12 cellular contexts compared by ENCODE assay signal in genomic region chrX:53086464-53086863, GRCh38. TPM values are rescaled to one million over a fixed set of nuclear protein-coding genes. Genes with fewer than 3 reads are reported as not detected.
DNase-seq lines count a peak whose midpoint lies in the region; ATAC-seq, FAIRE-seq and TF ChIP-seq lines count a peak whose summit lies in the region.
"Had no signal": no experiment of that assay in that cellular context is flagged by ENCODE, and none has a peak within 500 bp of the region (broad histone marks: within the 10 kb centered on the region; RNA-seq: fewer than 3 reads in every experiment).

No MANE protein-coding gene starts in this region.

- FAIRE-seq in HepG2 (lab: Jason Lieb, UNC): no peak

- 33% methylated on average over 6 of the region's 6 CpGs for WGBS in right lobe of liver (ENCODE audit: insufficient coverage, low coverage, low lambda C conversion rate, missing lambda C conversion rate)
- WGBS in HepG2 (ENCODE audit: low lambda C conversion rate): 41% methylated on average over 5 of the region's 6 CpGs

- in situ Hi-C loops in HepG2 (cut with HindIII; ENCODE audit: extremely low pct_ligation_motif_present, low pct_unique_long_range_greater_than_20kb): no loop called here

- ATAC-seq in right lobe of liver (peak in 2 of 4 donors; percentile 17 to 31), HepG2 (no peak), GM19463 (IDR thresholded peaks at IDR 0.05; ENCODE audit: unreplicated experiment) (no peak)

- no peak overlapping the region for H3K4me2 ChIP-seq in HepG2 (ENCODE audit: low read depth, low read length)

- CTCF ChIA-PET in HepG2 (lab: Yijun Ruan, JAX; ENCODE audit: low intra/inter-chr PET ratio, low total read pairs): no interaction called here

- no TSS peak for BruUV-seq in HepG2 (replicated peaks; lab: Mats Ljungman, UMichigan)

- H4K20me1 ChIP-seq in HepG2 (ENCODE audit: insufficient read depth, low read length): no peaks in the 10 kb centered on the region

- TF ChIP-seq POLR2A in right lobe of liver (IDR thresholded peaks at IDR 0.05): no peak
- TF ChIP-seq POLR2A in HepG2 (IDR thresholded peaks at IDR 0.05; ENCODE audit: insufficient read depth in 1 of 2, low read depth in 2 of 2, low read length in 2 of 2): no peak

- H3K9me3 ChIP-seq in right lobe of liver (no peaks in the 10 kb centered on the region), HepG2 (ENCODE audit: low read length) (no peaks in the 10 kb centered on the region)

- peaks cover 7% of the 10 kb centered on the region for H3K79me2 ChIP-seq in HepG2 (ENCODE audit: insufficient read depth, low read length)

- intact Hi-C loops in right lobe of liver (cut with DNase I) (no loop called here), HepG2 (cut with micrococcal nuclease; ENCODE audit: unreplicated experiment) (no loop called here)

- POLR2A ChIA-PET in HepG2 (lab: Yijun Ruan, JAX): no interaction called here

- H2AFZ ChIP-seq in HepG2 (ENCODE audit: low read length): no peak overlapping the region

- no peaks in the 10 kb centered on the region for H3K27me3 ChIP-seq in right lobe of liver
- H3K27me3 ChIP-seq in HepG2 (ENCODE audit: control insufficient read depth in 1 of 2, insufficient read depth in 2 of 2, low read length in 2 of 2): no peaks in the 10 kb centered on the region

- H3K27ac ChIP-seq in right lobe of liver: no peak overlapping the region
- no peak overlapping the region for H3K27ac ChIP-seq in HepG2 (ENCODE audit: extremely low read length, insufficient read depth, low read length)
- peak overlapping the region; percentile 69 for H3K27ac ChIP-seq in cingulate gyrus (ENCODE audit: low read depth, low read length)

- DNase-seq in right lobe of liver (peak in 2 of 3 donors; percentile 49 to 75), HepG2 (ENCODE audit: low spot score) (no peak), midbrain (lab: John Stamatoyannopoulos, UW) (peak; percentile 36), ureter (ENCODE audit: low spot score) (peak; percentile 67), NCI-H2227 treated with DMSO at 0.1 percent for 48 hours (lab: John Stamatoyannopoulos, UW) (no peak)
- DNase-seq in effector CD4-positive, alpha-beta T cell: no peak
- DNase-seq: activated gamma-delta T cell treated with Interleukin-2 at 50 U/mL for 16 hours, dermis blood vessel endothelial cell, glutamatergic neuron, NCI-H345 had no signal

- peaks cover 0 to 3% (median 0%) of the 10 kb centered on the region in 4 donors for H3K4me1 ChIP-seq in right lobe of liver
- H3K4me1 ChIP-seq in HepG2 (ENCODE audit: insufficient read depth, low read length): peaks cover 13% of the 10 kb centered on the region; the same call in 1 of the 2 replicates

- H3K9ac ChIP-seq in HepG2 (ENCODE audit: insufficient read depth, low read depth, low read length): no peak overlapping the region

- no peak for TF ChIP-seq RAD21 in HepG2 (CRISPR knock-in tag; IDR thresholded peaks at IDR 0.05)

- TF ChIP-seq CTCF in right lobe of liver (IDR thresholded peaks at IDR 0.05) (no peak), HepG2 (CRISPR knock-in tag; IDR thresholded peaks at IDR 0.05) (no peak)

- TF ChIP-seq EP300 in HepG2 (IDR thresholded peaks at IDR 0.05; ENCODE audit: low read depth in 2 of 2, low read length in 2 of 2) (no peak), HepG2 (CRISPR knock-in tag; IDR thresholded peaks at IDR 0.05; ENCODE audit: borderline replicate concordance) (no peak)

- no peak overlapping the region for H3K4me3 ChIP-seq in right lobe of liver
- H3K4me3 ChIP-seq in HepG2 (replicated peaks in 1 of 3; ENCODE audit: insufficient read depth in 1 of 3, low read depth in 2 of 3, low read length in 3 of 3): no peak overlapping the region

- H3K36me3 ChIP-seq in right lobe of liver (no peaks in the 10 kb centered on the region), HepG2 (replicated peaks in 1 of 2; ENCODE audit: control insufficient read depth in 1 of 2, insufficient read depth in 2 of 2, low read length in 2 of 2) (peaks cover 4 to 5% of the 10 kb centered on the region in 2 experiments; a peak in 2 of 5 replicates)

RNA-seq across cellular contexts. Expression of gene TSPYL2, which starts 4.3 kb away (rescaled TPM):
- total RNA-seq in right lobe of liver: 1 to 10 TPM; 2.8 to 8.8 (median 4.9) TPM
- 6.5 and 10.1 TPM in 2 replicates for total RNA-seq in HepG2 (2016; rRNA removed; fragmentation: Illumina TruSeq; extraction: Trizol)
- total RNA-seq in HepG2 (2016; cell fraction: cytosol; rRNA removed; fragmentation: Illumina TruSeq; extraction: Trizol; ENCODE audit: low read depth): 0.30 and 1.1 TPM in 2 replicates
- total RNA-seq in HepG2 (2016; cell fraction: insoluble cytoplasmic fraction; rRNA removed; fragmentation: Illumina TruSeq; extraction: Trizol): 5.9 and 12.2 TPM in 2 replicates
- total RNA-seq in HepG2 (2016; cell fraction: membrane; rRNA removed; fragmentation: Illumina TruSeq; extraction: Trizol): 1.2 and 1.4 TPM in 2 replicates
- 8.1 and 11.4 TPM in 2 replicates for total RNA-seq in HepG2 (2016; cell fraction: nucleus; rRNA removed; fragmentation: Illumina TruSeq; extraction: Trizol)
- 13.8 and 15.5 TPM in 2 replicates for polyA plus RNA-seq in HepG2 (2011; rRNA removed)
- 4.6 and 5.5 TPM in 2 replicates for polyA plus RNA-seq in HepG2 (2011; cell fraction: cytosol; rRNA removed)
- polyA plus RNA-seq in HepG2 (2011; cell fraction: nucleus; rRNA removed): 46.8 and 58.1 TPM in 2 replicates
- 15.4 and 16.4 TPM in 2 replicates for polyA plus RNA-seq in HepG2 (2012)
- polyA plus RNA-seq in HepG2 (2016; cell fraction: cytosol; fragmentation: Illumina TruSeq; extraction: Trizol; ENCODE audit: low read depth): 0.92 and 1.1 TPM in 2 replicates
- 8.2 and 8.8 TPM in 2 replicates for polyA plus RNA-seq in HepG2 (2016; cell fraction: insoluble cytoplasmic fraction; fragmentation: Illumina TruSeq; extraction: Trizol; ENCODE audit: low read depth)
- polyA plus RNA-seq in HepG2 (2016; cell fraction: membrane; fragmentation: Illumina TruSeq; extraction: Trizol; ENCODE audit: low read depth): 1.5 and 1.7 TPM in 2 replicates
- polyA plus RNA-seq in HepG2 (2016; cell fraction: nucleus; fragmentation: Illumina TruSeq; extraction: Trizol; ENCODE audit: insufficient read depth, low read depth): 39.7 and 44.6 TPM in 2 replicates
- 2.5 and 8.4 TPM in 2 replicates for polyA minus RNA-seq in HepG2 (2011; rRNA and poly(A)+ RNA removed; ENCODE audit: low replicate concordance)
- polyA minus RNA-seq in HepG2 (2011; cell fraction: cytosol; rRNA and poly(A)+ RNA removed): 4.8 and 5.0 TPM in 2 replicates
- 8.6 and 10.9 TPM in 2 replicates for polyA minus RNA-seq in HepG2 (2011; cell fraction: nucleus; rRNA and poly(A)+ RNA removed)
- 74.8 TPM for total RNA-seq in ureter

RNA-seq across cellular contexts. Expression of gene KANTR, which starts 7.5 kb away (rescaled TPM):
- total RNA-seq in right lobe of liver: 1 to 10 TPM; 2.2 to 6.1 (median 4.0) TPM
- 3.5 and 4.4 TPM in 2 replicates for total RNA-seq in HepG2 (2016; rRNA removed; fragmentation: Illumina TruSeq; extraction: Trizol)
- 1.1 and 1.2 TPM in 2 replicates for total RNA-seq in HepG2 (2016; cell fraction: cytosol; rRNA removed; fragmentation: Illumina TruSeq; extraction: Trizol; ENCODE audit: low read depth)
- total RNA-seq in HepG2 (2016; cell fraction: insoluble cytoplasmic fraction; rRNA removed; fragmentation: Illumina TruSeq; extraction: Trizol): 3.7 and 3.9 TPM in 2 replicates
- total RNA-seq in HepG2 (2016; cell fraction: membrane; rRNA removed; fragmentation: Illumina TruSeq; extraction: Trizol): 2.1 and 2.9 TPM in 2 replicates
- 12.0 and 14.8 TPM in 2 replicates for total RNA-seq in HepG2 (2016; cell fraction: nucleus; rRNA removed; fragmentation: Illumina TruSeq; extraction: Trizol)
- 7.1 and 9.0 TPM in 2 replicates for polyA plus RNA-seq in HepG2 (2011; rRNA removed)
- 1.7 and 2.0 TPM in 2 replicates for polyA plus RNA-seq in HepG2 (2011; cell fraction: cytosol; rRNA removed)
- polyA plus RNA-seq in HepG2 (2011; cell fraction: nucleus; rRNA removed): 16.4 and 17.3 TPM in 2 replicates
- 4.1 and 4.2 TPM in 2 replicates for polyA plus RNA-seq in HepG2 (2012)
- polyA plus RNA-seq in HepG2 (2016; cell fraction: cytosol; fragmentation: Illumina TruSeq; extraction: Trizol; ENCODE audit: low read depth): 0.36 TPM in 2 replicates
- 2.2 and 2.4 TPM in 2 replicates for polyA plus RNA-seq in HepG2 (2016; cell fraction: insoluble cytoplasmic fraction; fragmentation: Illumina TruSeq; extraction: Trizol; ENCODE audit: low read depth)
- 0.77 and 1.0 TPM in 2 replicates for polyA plus RNA-seq in HepG2 (2016; cell fraction: membrane; fragmentation: Illumina TruSeq; extraction: Trizol; ENCODE audit: low read depth)
- 19.9 and 23.7 TPM in 2 replicates for polyA plus RNA-seq in HepG2 (2016; cell fraction: nucleus; fragmentation: Illumina TruSeq; extraction: Trizol; ENCODE audit: insufficient read depth, low read depth)
- polyA minus RNA-seq in HepG2 (2011; rRNA and poly(A)+ RNA removed; ENCODE audit: low replicate concordance): 51.5 and 84.3 TPM in 2 replicates
- polyA minus RNA-seq in HepG2 (2011; cell fraction: cytosol; rRNA and poly(A)+ RNA removed): 7.2 and 7.3 TPM in 2 replicates
- polyA minus RNA-seq in HepG2 (2011; cell fraction: nucleus; rRNA and poly(A)+ RNA removed): 40.8 TPM in 2 replicates
- 34.1 TPM for total RNA-seq in ureter

RNA-seq across cellular contexts. Expression of gene GPR173, which starts 37.9 kb away (rescaled TPM):
- total RNA-seq in right lobe of liver: under 1 TPM in 3 of 6 experiments, not detected in 3; 0.13 to 0.51 (median 0.23) TPM
- not detected in 2 replicates for total RNA-seq in HepG2 (2016; rRNA removed; fragmentation: Illumina TruSeq; extraction: Trizol)
- total RNA-seq in HepG2 (2016; cell fraction: cytosol; rRNA removed; fragmentation: Illumina TruSeq; extraction: Trizol; ENCODE audit: low read depth): not detected in 2 replicates
- total RNA-seq in HepG2 (2016; cell fraction: insoluble cytoplasmic fraction; rRNA removed; fragmentation: Illumina TruSeq; extraction: Trizol): 0.06 TPM in 1 of 2 replicates, not detected in the other
- 0.03 TPM in 1 of 2 replicates, not detected in the other for total RNA-seq in HepG2 (2016; cell fraction: membrane; rRNA removed; fragmentation: Illumina TruSeq; extraction: Trizol)
- total RNA-seq in HepG2 (2016; cell fraction: nucleus; rRNA removed; fragmentation: Illumina TruSeq; extraction: Trizol): not detected in 2 replicates
- 0.04 and 0.10 TPM in 2 replicates for polyA plus RNA-seq in HepG2 (2011; rRNA removed)
- polyA plus RNA-seq in HepG2 (2011; cell fraction: cytosol; rRNA removed): 0.03 and 0.05 TPM in 2 replicates
- 0.28 and 0.32 TPM in 2 replicates for polyA plus RNA-seq in HepG2 (2011; cell fraction: nucleus; rRNA removed)
- polyA plus RNA-seq in HepG2 (2012): 0.07 and 0.30 TPM in 2 replicates
- polyA plus RNA-seq in HepG2 (2016; cell fraction: cytosol; fragmentation: Illumina TruSeq; extraction: Trizol; ENCODE audit: low read depth): not detected in 2 replicates
- 0.05 TPM in 1 of 2 replicates, not detected in the other for polyA plus RNA-seq in HepG2 (2016; cell fraction: insoluble cytoplasmic fraction; fragmentation: Illumina TruSeq; extraction: Trizol; ENCODE audit: low read depth)
- polyA plus RNA-seq in HepG2 (2016; cell fraction: membrane; fragmentation: Illumina TruSeq; extraction: Trizol; ENCODE audit: low read depth): not detected in 2 replicates
- polyA plus RNA-seq in HepG2 (2016; cell fraction: nucleus; fragmentation: Illumina TruSeq; extraction: Trizol; ENCODE audit: insufficient read depth, low read depth): 0.13 and 0.23 TPM in 2 replicates
- polyA minus RNA-seq in HepG2 (2011; rRNA and poly(A)+ RNA removed; ENCODE audit: low replicate concordance): 0.28 and 1.3 TPM in 2 replicates
- not detected in 2 replicates for polyA minus RNA-seq in HepG2 (2011; cell fraction: cytosol; rRNA and poly(A)+ RNA removed)
- polyA minus RNA-seq in HepG2 (2011; cell fraction: nucleus; rRNA and poly(A)+ RNA removed): 0.12 TPM in 1 of 2 replicates, not detected in the other
- total RNA-seq in ureter: 7.6 TPM

Comparison
In these comparisons a context has a peak if more than half of its experiments do, and no peak if none do; other contexts are left out.
1. DNase-seq: peak in right lobe of liver (2 of 3), midbrain (single experiment) and ureter (single experiment); none in HepG2 (single experiment), NCI-H2227 treated with DMSO at 0.1 percent for 48 hours (single experiment) and effector CD4-positive, alpha-beta T cell (single experiment).